Comparison of ENCODE assay signal across 27 cellular contexts in the genomic region with DNA sequence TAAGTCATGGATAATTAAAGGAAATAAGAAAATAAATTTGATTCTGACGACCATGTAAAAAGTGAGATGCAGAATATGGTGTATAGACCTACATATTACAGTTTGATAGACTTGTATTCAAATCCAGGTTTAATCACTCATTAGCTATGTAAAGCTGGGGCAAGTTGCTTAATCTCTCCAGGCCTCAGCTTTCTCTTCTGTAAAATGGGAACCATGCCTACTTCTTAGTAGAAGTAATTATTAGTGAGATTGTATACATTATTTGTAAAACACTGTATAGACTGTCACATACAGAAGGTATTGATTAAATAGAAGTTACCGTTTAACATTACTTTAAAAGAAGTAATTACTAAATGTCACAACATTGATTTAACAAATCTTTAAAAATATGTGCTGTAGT.
"Had no signal": no experiment of that assay in that cellular context is flagged by ENCODE, and none has a peak within 500 bp of the region (broad histone marks: within the 10 kb centered on the region; RNA-seq: fewer than 3 reads in every experiment).

No MANE protein-coding gene starts in this region.

- H3K36me3 ChIP-seq: colonic mucosa, esophagus muscularis mucosa, esophagus squamous epithelium, gastrocnemius medialis, gastroesophageal sphincter, heart left ventricle, heart right ventricle had no signal

- H3K27me3 ChIP-seq: colonic mucosa, dorsolateral prefrontal cortex, esophagus muscularis mucosa, esophagus squamous epithelium, gastrocnemius medialis, gastroesophageal sphincter, heart right ventricle had no signal

- ATAC-seq: effector memory CD8-positive, alpha-beta T cell; esophagus mucosa; gastrocnemius medialis; gastroesophageal sphincter; heart left ventricle; heart right ventricle had no signal

- H3K27ac ChIP-seq: colonic mucosa, coronary artery, dorsolateral prefrontal cortex, epithelial cell of prostate, esophagus muscularis mucosa, esophagus squamous epithelium, gastrocnemius medialis, gastroesophageal sphincter, heart left ventricle, heart right ventricle had no signal

- DNase-seq: colonic mucosa; cortex of kidney; dermis blood vessel endothelial cell; dorsolateral prefrontal cortex; effector CD4-positive, alpha-beta T cell; effector CD8-positive, alpha-beta T cell; effector memory CD4-positive, alpha-beta T cell; effector memory CD8-positive, alpha-beta T cell; endodermal cell; erythroblast; esophagus squamous epithelium; foreskin fibroblast; foreskin melanocyte; gastrocnemius medialis; glutamatergic neuron; head of caudate nucleus; heart left ventricle; heart right ventricle had no signal

- H3K4me1 ChIP-seq: colonic mucosa, esophagus muscularis mucosa, esophagus squamous epithelium, heart left ventricle, heart right ventricle had no signal

- H3K9me3 ChIP-seq: colonic mucosa, esophagus muscularis mucosa, esophagus squamous epithelium, gastrocnemius medialis, gastroesophageal sphincter, heart left ventricle, heart right ventricle had no signal

- H3K4me3 ChIP-seq: colonic mucosa, coronary artery, dorsolateral prefrontal cortex, esophagus muscularis mucosa, esophagus squamous epithelium, gastrocnemius medialis, gastroesophageal sphincter, heart left ventricle, heart right ventricle had no signal

- FAIRE-seq: colon, endometrium, endothelial cell of umbilical vein, frontal cortex had no signal
